In genomic region chrX:39705299-39705698, GRCh38 we compare ENCODE assay signal across 8 cellular contexts.
DNase-seq lines count a peak whose midpoint lies in the region; ATAC-seq and TF ChIP-seq lines count a peak whose summit lies in the region.

No MANE protein-coding gene starts in this region.

- POLR2A ChIA-PET in WTC11 (lab: Charles Lee), result no interaction called here

- DNase-seq in AG10803 (ENCODE audit: low read depth) (peak; percentile 87), WTC11 (ENCODE audit: low spot score) (no peak), iPS-NIHi7 (ENCODE audit: extremely low spot score) (peak; percentile 46), upper lobe of left lung (peak in 1 of 2 donors; percentile 78)
- no peak for DNase-seq in activated effector memory CD4-positive, alpha-beta T cell treated with Interleukin-2 at 50 U/mL for 16 hours
- DNase-seq in natural killer cell treated with Interleukin-12 subunit alpha and Interleukin-12 subunit beta and Interleukin-15 and Interleukin-18, amount 100 ng/mL, for 72 hours (ENCODE audit: low spot score), result no peak

- ATAC-seq in WTC11, result peak; percentile 58; the same call in 1 of the 2 replicates
- ATAC-seq in upper lobe of left lung (ENCODE audit: low FRiP score in 2 of 2), result peak; percentile 71 to 79
- ATAC-seq in GM18505 (IDR thresholded peaks at IDR 0.05; ENCODE audit: unreplicated experiment), result no peak
- ATAC-seq in natural killer cell treated with Interleukin-12 subunit alpha and Interleukin-12 subunit beta and Interleukin-15 and Interleukin-18, amount 100 ng/mL, for 72 hours, result no peak

- CTCF ChIA-PET in WTC11 (lab: Charles Lee), result interaction anchor here (0.9 to 1.1 kb wide), 5 partner anchors 52 to 228 kb away, joined by 3 to 4 read pairs (median 3); no protein-coding TSS in a partner anchor

- no peaks in the 10 kb centered on the region for H3K36me3 ChIP-seq in upper lobe of left lung

- peaks cover 0 to 5% (median 0%) of the 10 kb centered on the region in 4 donors for H3K9me3 ChIP-seq in upper lobe of left lung

- 13 to 20% methylated on average over 1 to 2 of the region's 2 CpGs for WGBS in upper lobe of left lung, 2 donors

- TF ChIP-seq RAD21 in Ishikawa (IDR thresholded peaks at IDR 0.05; ENCODE audit: low read depth), result peak; percentile 41

- no peak for TF ChIP-seq EP300 in Ishikawa (IDR thresholded peaks at IDR 0.05; ENCODE audit: borderline replicate concordance)
- no peak for TF ChIP-seq EP300 in upper lobe of left lung (IDR thresholded peaks at IDR 0.05)

- H3K27ac Mint-ChIP-seq in WTC11, result no peak overlapping the region
- no peak overlapping the region for H3K27ac Mint-ChIP-seq in natural killer cell treated with Interleukin-12 subunit alpha and Interleukin-12 subunit beta and Interleukin-15 and Interleukin-18, amount 100 ng/mL, for 72 hours

- no peak overlapping the region for H3K4me3 Mint-ChIP-seq in WTC11
- no peak overlapping the region for H3K4me3 Mint-ChIP-seq in natural killer cell treated with Interleukin-12 subunit alpha and Interleukin-12 subunit beta and Interleukin-15 and Interleukin-18, amount 100 ng/mL, for 72 hours

- TF ChIP-seq POLR2A in upper lobe of left lung (IDR thresholded peaks at IDR 0.05) (no peak), GM18505 (IDR thresholded peaks at IDR 0.05; ENCODE audit: borderline replicate concordance, extremely low read depth, insufficient read depth, insufficient read length) (no peak)

- H3K36me3 Mint-ChIP-seq in WTC11, result peaks cover 4% of the 10 kb centered on the region; the same call in 1 of the 2 replicates
- H3K36me3 Mint-ChIP-seq in natural killer cell treated with Interleukin-12 subunit alpha and Interleukin-12 subunit beta and Interleukin-15 and Interleukin-18, amount 100 ng/mL, for 72 hours, result no peaks in the 10 kb centered on the region

- no peaks in the 10 kb centered on the region; the same call in 1 of the 2 replicates for H3K27me3 Mint-ChIP-seq in WTC11 (ENCODE audit: low read depth)
- peaks cover 0 to 14% of the 10 kb centered on the region in 2 donors for H3K27me3 Mint-ChIP-seq in natural killer cell treated with Interleukin-12 subunit alpha and Interleukin-12 subunit beta and Interleukin-15 and Interleukin-18, amount 100 ng/mL, for 72 hours

- no peaks in the 10 kb centered on the region for H3K4me1 Mint-ChIP-seq in WTC11
- H3K4me1 Mint-ChIP-seq in natural killer cell treated with Interleukin-12 subunit alpha and Interleukin-12 subunit beta and Interleukin-15 and Interleukin-18, amount 100 ng/mL, for 72 hours (ENCODE audit: low read depth in 2 of 2), result no peaks in the 10 kb centered on the region

- peaks cover 16% of the 10 kb centered on the region for H3K9me3 Mint-ChIP-seq in WTC11
- H3K9me3 Mint-ChIP-seq in natural killer cell treated with Interleukin-12 subunit alpha and Interleukin-12 subunit beta and Interleukin-15 and Interleukin-18, amount 100 ng/mL, for 72 hours, result no peaks in the 10 kb centered on the region

- no peaks in the 10 kb centered on the region for H3K27me3 ChIP-seq in upper lobe of left lung

- H3K4me3 ChIP-seq in AG10803 (ENCODE audit: low read length) (no peak overlapping the region), upper lobe of left lung (no peak overlapping the region)

- H3K27ac ChIP-seq in upper lobe of left lung, result no peak overlapping the region

- peak; percentile 64 for TF ChIP-seq CTCF in AG10803 (conservative IDR thresholded peaks at IDR 0.05; ENCODE audit: low read length)
- TF ChIP-seq CTCF in WTC11 (IDR thresholded peaks at IDR 0.05), result no peak
- TF ChIP-seq CTCF in upper lobe of left lung (IDR thresholded peaks at IDR 0.05), result peak; percentile 8 to 58 (median 38)

- H3K4me1 ChIP-seq in upper lobe of left lung, result no peaks in the 10 kb centered on the region

TF ChIP-seq in Ishikawa, 13 proteins besides CTCF, POLR2A, EP300 and RAD21 (continues in another document):
- peak; percentile 40; the same call in 1 of the 2 replicates for TF ChIP-seq TCF12 (IDR thresholded peaks at IDR 0.05; ENCODE audit: low read depth)
- no peak for TF ChIP-seq EGR1 (IDR thresholded peaks at IDR 0.05)
- no peak for TF ChIP-seq CEBPB (IDR thresholded peaks at IDR 0.05)
- TF ChIP-seq MAX (IDR thresholded peaks at IDR 0.05), result peak; percentile 48; the same call in 1 of the 2 replicates
- no peak for TF ChIP-seq CREB1 (IDR thresholded peaks at IDR 0.05; ENCODE audit: low read depth)
- no peak for TF ChIP-seq ZBTB7A (IDR thresholded peaks at IDR 0.05; ENCODE audit: low read depth)
- no peak for TF ChIP-seq TAF1 (IDR thresholded peaks at IDR 0.05; ENCODE audit: low read depth)
- no peak for TF ChIP-seq REST (IDR thresholded peaks at IDR 0.05; ENCODE audit: low read depth)
- peak; percentile 85 for TF ChIP-seq NFIC (IDR thresholded peaks at IDR 0.05)
- TF ChIP-seq TEAD4 (IDR thresholded peaks at IDR 0.05), result peak; percentile 40; the same call in 1 of the 2 replicates

TF ChIP-seq in WTC11, 78 proteins besides CTCF, POLR2A, EP300 and RAD21:
- TF ChIP-seq ZNF232 (CRISPR knock-in tag; IDR thresholded peaks at IDR 0.05) (no peak), FOXK1 (CRISPR knock-in tag; IDR thresholded peaks at IDR 0.05) (no peak), OVOL2 (CRISPR knock-in tag; IDR thresholded peaks at IDR 0.05; ENCODE audit: borderline replicate concordance) (no peak), TCF7 (CRISPR knock-in tag; IDR thresholded peaks at IDR 0.05; ENCODE audit: low read depth) (no peak), E2F4 (CRISPR knock-in tag; IDR thresholded peaks at IDR 0.05; ENCODE audit: borderline replicate concordance, low read depth) (no peak), SP1 (CRISPR knock-in tag; conservative IDR thresholded peaks at IDR 0.05) (no peak), ZNF532 (CRISPR knock-in tag; IDR thresholded peaks at IDR 0.05; ENCODE audit: borderline replicate concordance) (no peak)
TF ChIP-seq in WTC11: peak in this region for 0.

Comparison
In these comparisons a context has a peak if more than half of its experiments do, and no peak if none do; other contexts are left out.
1. DNase-seq: peak in AG10803 (single experiment) and iPS-NIHi7 (single experiment); none in WTC11 (single experiment), activated effector memory CD4-positive, alpha-beta T cell treated with Interleukin-2 at 50 U/mL for 16 hours (single experiment) and natural killer cell treated with Interleukin-12 subunit alpha and Interleukin-12 subunit beta and Interleukin-15 and Interleukin-18, amount 100 ng/mL, for 72 hours (single experiment).
2. ATAC-seq: peak in WTC11 (single experiment) and upper lobe of left lung (2 of 2); none in GM18505 (single experiment) and natural killer cell treated with Interleukin-12 subunit alpha and Interleukin-12 subunit beta and Interleukin-15 and Interleukin-18, amount 100 ng/mL, for 72 hours (0 of 2).